Comparison of ENCODE assay signal across 10 cellular contexts in the genomic region with DNA sequence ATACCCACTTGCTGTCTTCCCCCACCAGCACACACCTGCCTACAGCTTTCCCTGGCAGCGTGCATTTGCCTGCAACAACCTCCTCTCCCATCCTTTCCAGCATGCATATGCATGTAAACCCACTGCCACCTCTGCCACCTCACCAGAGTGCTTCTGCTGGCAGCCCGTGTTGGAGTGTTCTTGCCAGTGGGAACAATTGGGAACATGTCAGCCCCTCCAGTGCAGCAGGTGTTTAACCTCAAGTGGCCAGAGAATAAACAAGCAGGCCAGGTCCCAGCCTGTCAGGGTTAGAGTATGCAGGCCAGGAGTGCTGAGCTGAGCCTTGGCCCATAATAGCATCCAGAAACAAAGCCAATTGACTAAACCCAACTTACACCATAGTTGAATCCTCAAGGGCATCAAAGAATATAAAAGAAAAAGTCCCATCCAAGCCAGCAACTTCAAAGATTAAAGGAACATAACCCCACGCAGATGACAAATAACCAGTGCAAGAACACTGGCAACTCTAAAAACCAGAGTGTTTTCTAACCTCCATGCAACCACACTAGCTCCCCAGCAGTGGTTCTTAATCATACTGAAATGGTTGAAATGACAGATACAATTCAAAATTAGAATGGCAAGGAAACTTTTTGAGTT.
A peak's percentile ranks its signal among the peaks of the same experiment; 100 is the strongest.
DNase-seq lines count a peak whose midpoint lies in the region; ATAC-seq and TF ChIP-seq lines count a peak whose summit lies in the region.
"Had no signal": no experiment of that assay in that cellular context is flagged by ENCODE, and none has a peak within 500 bp of the region (broad histone marks: within the 10 kb centered on the region; RNA-seq: fewer than 3 reads in every experiment).

No MANE protein-coding gene starts in this region.

- H3K36me3 Mint-ChIP-seq in activated CD4-positive, alpha-beta memory T cell treated with anti-CD3 and anti-CD28 coated beads, Interleukin-2, amount 10 ng/mL, durations not matched to agents 7 days and 5 days (ENCODE audit: low read depth) = peaks cover 45% of the 10 kb centered on the region

- H3K9me3 Mint-ChIP-seq in activated CD4-positive, alpha-beta memory T cell treated with anti-CD3 and anti-CD28 coated beads, Interleukin-2, amount 10 ng/mL, durations not matched to agents 7 days and 5 days = peaks cover 28% of the 10 kb centered on the region

- POLR2A ChIA-PET in activated CD4-positive, alpha-beta memory T cell treated with anti-CD3 and anti-CD28 coated beads, Interleukin-2, amount 10 ng/mL, durations not matched to agents 7 days and 5 days (lab: Charles Lee) = interaction anchor here (0.8 to 1.2 kb wide), 2 partner anchors 11 to 1212 kb away, joined by 3 read pairs; partner anchors contain the start of gene CITED2

- H3K27me3 Mint-ChIP-seq in activated CD4-positive, alpha-beta memory T cell treated with anti-CD3 and anti-CD28 coated beads, Interleukin-2, amount 10 ng/mL, durations not matched to agents 7 days and 5 days = no peaks in the 10 kb centered on the region

- H3K27ac Mint-ChIP-seq in activated CD4-positive, alpha-beta memory T cell treated with anti-CD3 and anti-CD28 coated beads, Interleukin-2, amount 10 ng/mL, durations not matched to agents 7 days and 5 days = peak overlapping the region; percentile 82

- ATAC-seq in GM18505 (IDR thresholded peaks at IDR 0.05; ENCODE audit: unreplicated experiment) (peak; percentile 89), GM19467 (IDR thresholded peaks at IDR 0.05; ENCODE audit: unreplicated experiment) (peak; percentile 77), HG03139 (IDR thresholded peaks at IDR 0.05; ENCODE audit: unreplicated experiment) (peak; percentile 65), foreskin keratinocyte (no peak)

- no peaks in the 10 kb centered on the region for H3K4me1 ChIP-seq in foreskin keratinocyte

- CTCF ChIA-PET in activated CD4-positive, alpha-beta memory T cell treated with anti-CD3 and anti-CD28 coated beads, Interleukin-2, amount 10 ng/mL, durations not matched to agents 7 days and 5 days (lab: Charles Lee) = no interaction called here

- TF ChIP-seq CTCF in foreskin keratinocyte (conservative IDR thresholded peaks at IDR 0.05) = no peak

- no peak overlapping the region for H3K27ac ChIP-seq in foreskin keratinocyte

- TF ChIP-seq POLR2A in GM18505 (IDR thresholded peaks at IDR 0.05; ENCODE audit: borderline replicate concordance, extremely low read depth, insufficient read depth, insufficient read length) = no peak

- DNase-seq in activated CD4-positive, alpha-beta memory T cell treated with anti-CD3 and anti-CD28 coated beads, Interleukin-2, amount 10 ng/mL, durations not matched to agents 7 days and 5 days = peak; percentile 34
- DNase-seq in GM19240 (ENCODE audit: insufficient read length, low spot score) = no peak
- DNase-seq in effector CD4-positive, alpha-beta T cell = no peak
- no peak for DNase-seq in NCI-H526 (lab: John Stamatoyannopoulos, UW)
- no peak for DNase-seq in foreskin keratinocyte
- DNase-seq: foreskin melanocyte, NCI-H82 had no signal

- no peaks in the 10 kb centered on the region for H3K27me3 ChIP-seq in foreskin keratinocyte

- H3K4me1 Mint-ChIP-seq in activated CD4-positive, alpha-beta memory T cell treated with anti-CD3 and anti-CD28 coated beads, Interleukin-2, amount 10 ng/mL, durations not matched to agents 7 days and 5 days = peaks cover 53% of the 10 kb centered on the region

- H3K4me3 Mint-ChIP-seq in activated CD4-positive, alpha-beta memory T cell treated with anti-CD3 and anti-CD28 coated beads, Interleukin-2, amount 10 ng/mL, durations not matched to agents 7 days and 5 days = no peak overlapping the region
